8 cellular contexts compared by ENCODE assay signal in genomic region chr6:13712485-13712990, GRCh38. TPM values are rescaled to one million over a fixed set of nuclear protein-coding genes. Genes with fewer than 3 reads are reported as not detected.
DNase-seq lines count a peak whose midpoint lies in the region; ATAC-seq and TF ChIP-seq lines count a peak whose summit lies in the region.

No MANE protein-coding gene starts in this region.

- peak overlapping the region; percentile 96 for H2BK5ac ChIP-seq in neuronal stem cell (ENCODE audit: low read length)

- H3K4me1 ChIP-seq in SJCRH30 (no peaks in the 10 kb centered on the region), esophagus squamous epithelium (peaks cover 0 to 37% (median 10%) of the 10 kb centered on the region in 3 donors), neuronal stem cell (ENCODE audit: control insufficient read depth in 2 of 2, insufficient read depth in 1 of 2, low read depth in 1 of 2, low read length in 2 of 2) (peaks cover 2 to 11% of the 10 kb centered on the region in 2 donors)

- H3K9me3 ChIP-seq in SJCRH30 (replicated peaks) (no peaks in the 10 kb centered on the region), esophagus squamous epithelium (no peaks in the 10 kb centered on the region), neuronal stem cell (replicated peaks in 1 of 2; ENCODE audit: control insufficient read depth in 2 of 2, insufficient read depth in 1 of 2, low read depth in 1 of 2, low read length in 2 of 2) (peaks cover 0 to 10% of the 10 kb centered on the region in 2 donors)

- no peak for TF ChIP-seq CTCF in esophagus squamous epithelium (IDR thresholded peaks at IDR 0.05)

- WGBS in esophagus squamous epithelium, 2 donors: 17% methylated on average over 8 of the region's 8 CpGs
- WGBS in neuronal stem cell (ENCODE audit: extremely low coverage in 2 of 2, insufficient read length in 2 of 2, insufficient replicate concordance in 1 of 2), 2 donors: no CpG with 5 or more reads among the region's 8 CpGs

- intact Hi-C loops in esophagus squamous epithelium (cut with DNase I): no loop called here

- peak overlapping the region; percentile 91 for H2AFZ ChIP-seq in neuronal stem cell (ENCODE audit: low read length)

- H2AK5ac ChIP-seq in neuronal stem cell (ENCODE audit: low read depth, low read length): no peak overlapping the region

- ATAC-seq in GM21619 (IDR thresholded peaks at IDR 0.05; ENCODE audit: unreplicated experiment) (no peak), GM19397 (IDR thresholded peaks at IDR 0.05; ENCODE audit: unreplicated experiment) (no peak), GM19467 (IDR thresholded peaks at IDR 0.05; ENCODE audit: unreplicated experiment) (no peak)

- peak overlapping the region; percentile 74 for H3K27ac ChIP-seq in SJCRH30
- peak overlapping the region; percentile 95 to 99 (median 98) for H3K27ac ChIP-seq in esophagus squamous epithelium
- H3K27ac ChIP-seq in neuronal stem cell (replicated peaks; ENCODE audit: low read length): peak overlapping the region; percentile 96

- DNase-seq in DMS53 (lab: John Stamatoyannopoulos, UW): peak; percentile 36
- no peak for DNase-seq in DMS53 treated with DMSO at 0.1 percent for 48 hours (lab: John Stamatoyannopoulos, UW; ENCODE audit: unreplicated experiment)
- no peak for DNase-seq in SJCRH30
- DNase-seq in esophagus squamous epithelium (lab: John Stamatoyannopoulos, UW): no peak
- no peak for DNase-seq in neuronal stem cell (ENCODE audit: low spot score)

- H4K8ac ChIP-seq in neuronal stem cell (ENCODE audit: low read depth, low read length): no peak overlapping the region

- no peak overlapping the region for H2BK15ac ChIP-seq in neuronal stem cell (ENCODE audit: low read length)

- H3K27me3 ChIP-seq in SJCRH30: no peaks in the 10 kb centered on the region
- H3K27me3 ChIP-seq in esophagus squamous epithelium: no peaks in the 10 kb centered on the region
- no peaks in the 10 kb centered on the region for H3K27me3 ChIP-seq in neuronal stem cell (ENCODE audit: control insufficient read depth in 3 of 3, insufficient read depth in 3 of 3, low read depth in 1 of 3, low read length in 3 of 3)

- H3K4me2 ChIP-seq in neuronal stem cell (ENCODE audit: insufficient read depth, low read length, poor library complexity, severe bottlenecking): peak overlapping the region; percentile 57

- H3K4me3 ChIP-seq in SJCRH30 (peak overlapping the region; percentile 67), esophagus squamous epithelium (peak overlapping the region; percentile 72 to 94 (median 86)), neuronal stem cell (ENCODE audit: low read length in 2 of 2) (peak overlapping the region; percentile 91 to 97)

- no peak overlapping the region for H4K91ac ChIP-seq in neuronal stem cell (ENCODE audit: low read depth, low read length, poor library complexity)

- peaks cover 4% of the 10 kb centered on the region for H3K79me1 ChIP-seq in neuronal stem cell (ENCODE audit: low read depth, low read length)

- H3K36me3 ChIP-seq in SJCRH30 (no peaks in the 10 kb centered on the region), esophagus squamous epithelium (no peaks in the 10 kb centered on the region), neuronal stem cell (replicated peaks in 1 of 2; ENCODE audit: control insufficient read depth in 2 of 2, insufficient read depth in 2 of 2, low read length in 2 of 2) (peaks cover 0 to 2% of the 10 kb centered on the region in 2 donors)

- no peak overlapping the region for H3K9ac ChIP-seq in neuronal stem cell (ENCODE audit: low read depth, low read length, poor library complexity)

- no peak overlapping the region for H2BK12ac ChIP-seq in neuronal stem cell (ENCODE audit: low read length)

- H3K23ac ChIP-seq in neuronal stem cell (ENCODE audit: low read depth, low read length, poor library complexity): no peak overlapping the region

- no peak overlapping the region for H3K14ac ChIP-seq in neuronal stem cell (ENCODE audit: low read length)

- H3K18ac ChIP-seq in neuronal stem cell (ENCODE audit: low read length): no peak overlapping the region

- no peak overlapping the region for H3K4ac ChIP-seq in neuronal stem cell (ENCODE audit: low read length)

- H2BK120ac ChIP-seq in neuronal stem cell (ENCODE audit: low read depth, low read length): no peak overlapping the region

- no peak for TF ChIP-seq POLR2A in esophagus squamous epithelium (IDR thresholded peaks at IDR 0.05)

RNA-seq across cellular contexts. Expression of gene RANBP9, which starts 0.9 kb away (rescaled TPM):
- total RNA-seq in SJCRH30 (2014; rRNA removed; shearing (Covaris generic)): 20.1 and 22.7 TPM in 2 replicates
- total RNA-seq in esophagus squamous epithelium: 10 to 100 TPM; 32.9 to 69.6 (median 63.3) TPM
- 34.4 TPM for polyA plus RNA-seq in neuronal stem cell (2013, experiment 1 of 2)
- polyA plus RNA-seq in neuronal stem cell (2013, experiment 2 of 2): 35.1 TPM
